Comparison of ENCODE assay signal across 20 cellular contexts in the genomic region with DNA sequence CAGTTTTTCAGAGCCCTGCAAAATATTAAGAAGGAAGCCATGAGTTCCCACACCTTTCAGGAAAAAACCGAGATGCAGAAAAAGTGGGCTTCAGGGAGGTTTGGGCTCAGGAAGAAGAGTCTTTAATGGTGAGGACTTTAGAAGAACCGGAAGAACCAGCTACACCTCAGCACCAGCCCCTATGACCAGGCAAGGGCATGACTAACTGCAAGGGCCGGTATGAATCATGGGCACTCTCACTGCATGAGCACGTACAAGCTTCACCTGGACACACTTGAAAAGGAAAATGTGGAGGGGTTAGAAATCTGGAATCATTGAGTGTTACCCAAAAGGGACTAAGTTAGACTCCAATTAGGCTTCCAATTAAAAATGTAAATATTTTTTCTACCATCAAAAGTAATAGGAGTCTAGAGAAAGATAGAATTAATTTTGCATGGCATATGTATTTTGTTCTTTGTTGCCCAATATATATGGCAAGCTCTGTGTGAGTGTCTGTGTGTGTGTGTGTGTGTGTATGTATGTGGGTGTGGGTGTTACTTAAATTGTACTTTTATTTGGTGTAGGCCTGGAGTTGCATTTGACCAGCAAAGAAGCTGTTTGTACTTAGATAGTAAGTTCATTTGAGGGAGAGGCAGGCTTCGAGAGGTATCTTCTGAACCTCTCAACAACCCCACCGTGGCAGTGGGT.
DNase-seq lines count a peak whose midpoint lies in the region; ATAC-seq, FAIRE-seq and TF ChIP-seq lines count a peak whose summit lies in the region.
"Had no signal": no experiment of that assay in that cellular context is flagged by ENCODE, and none has a peak within 500 bp of the region (broad histone marks: within the 10 kb centered on the region; RNA-seq: fewer than 3 reads in every experiment).

No MANE protein-coding gene starts in this region.

- no peak for TF ChIP-seq RAD21 in HepG2 (CRISPR knock-in tag; IDR thresholded peaks at IDR 0.05)

- H3K79me2 ChIP-seq in HepG2 (ENCODE audit: insufficient read depth, low read length): no peaks in the 10 kb centered on the region

- H3K4me3 ChIP-seq in HepG2 (replicated peaks in 1 of 3; ENCODE audit: insufficient read depth in 1 of 3, low read depth in 2 of 3, low read length in 3 of 3): no peak overlapping the region
- H3K4me3 ChIP-seq in right lobe of liver: no peak overlapping the region
- H3K4me3 ChIP-seq in fibroblast of mammary gland (ENCODE audit: control insufficient read depth, low read depth, low read length): no peak overlapping the region
- H3K4me3 ChIP-seq: ascending aorta, GM23338, neural progenitor cell, thoracic aorta had no signal

- H3K9ac ChIP-seq in HepG2 (ENCODE audit: insufficient read depth, low read depth, low read length): no peak overlapping the region
- H3K9ac ChIP-seq: neural progenitor cell had no signal

- no peak overlapping the region for H2AFZ ChIP-seq in HepG2 (ENCODE audit: low read length)
- H2AFZ ChIP-seq: GM23338, neural progenitor cell had no signal

- DNase-seq in HepG2 (ENCODE audit: low spot score): no peak
- no peak for DNase-seq in right lobe of liver
- DNase-seq in RPMI7951 (ENCODE audit: low read depth): peak; percentile 53
- DNase-seq in fibroblast of mammary gland (ENCODE audit: low read depth): peak; percentile 7
- no peak for DNase-seq in MV-4-11 (lab: John Stamatoyannopoulos, UW)
- DNase-seq: activated CD4-positive, alpha-beta T cell treated with anti-CD3 and anti-CD28 coated beads, Interleukin-2, amount 50 U/mL, for 1 hour; activated naive CD4-positive, alpha-beta T cell; C1 segment of cervical spinal cord; KBM-7; NCI-H2171 treated with DMSO at 0.1 percent for 48 hours; NCI-H748 treated with DMSO at 0.1 percent for 48 hours; stimulated activated CD4-positive, alpha-beta T cell treated with anti-CD3 and anti-CD28 coated beads, Interleukin-12 subunit alpha, Interleukin-12 subunit beta, amount 100 ng/mL, for 4 hours had no signal

- no peak overlapping the region for H3K27ac ChIP-seq in HepG2 (ENCODE audit: extremely low read length, insufficient read depth, low read length)
- H3K27ac ChIP-seq in right lobe of liver: no peak overlapping the region
- H3K27ac ChIP-seq: ascending aorta, neural progenitor cell, thoracic aorta had no signal

- no peak overlapping the region for H3K4me2 ChIP-seq in HepG2 (ENCODE audit: low read depth, low read length)
- H3K4me2 ChIP-seq: GM23338, neural progenitor cell had no signal

- H3K9me3 ChIP-seq in HepG2 (ENCODE audit: low read length): no peaks in the 10 kb centered on the region; the same call in 1 of the 2 replicates
- H3K9me3 ChIP-seq in right lobe of liver: no peaks in the 10 kb centered on the region
- H3K9me3 ChIP-seq: ascending aorta, thoracic aorta had no signal

- TF ChIP-seq POLR2A in HepG2 (IDR thresholded peaks at IDR 0.05; ENCODE audit: insufficient read depth in 1 of 2, low read depth in 2 of 2, low read length in 2 of 2) (no peak), right lobe of liver (IDR thresholded peaks at IDR 0.05) (no peak)

- H3K4me1 ChIP-seq in HepG2 (ENCODE audit: insufficient read depth, low read length) (peaks cover 6% of the 10 kb centered on the region), right lobe of liver (no peaks in the 10 kb centered on the region)
- H3K4me1 ChIP-seq: ascending aorta, neural progenitor cell had no signal

- WGBS in HepG2 (ENCODE audit: low lambda C conversion rate): 2% methylated on average over 6 of the region's 6 CpGs
- WGBS in right lobe of liver (ENCODE audit: insufficient coverage, low coverage, low lambda C conversion rate, missing lambda C conversion rate): 65% methylated on average over 6 of the region's 6 CpGs

- POLR2A ChIA-PET in HepG2 (lab: Yijun Ruan, JAX): no interaction called here

- H3K36me3 ChIP-seq in HepG2 (replicated peaks in 1 of 2; ENCODE audit: control insufficient read depth in 1 of 2, insufficient read depth in 2 of 2, low read length in 2 of 2) (no peaks in the 10 kb centered on the region), right lobe of liver (no peaks in the 10 kb centered on the region)
- H3K36me3 ChIP-seq: ascending aorta, neural progenitor cell, thoracic aorta had no signal

- peak; percentile 45; the same call in 1 of the 3 replicates for ATAC-seq in HepG2
- no peak for ATAC-seq in right lobe of liver
- ATAC-seq in HG03196 (IDR thresholded peaks at IDR 0.05; ENCODE audit: unreplicated experiment): no peak
- ATAC-seq in GM19324 (IDR thresholded peaks at IDR 0.05; ENCODE audit: low FRiP score, unreplicated experiment): no peak
- ATAC-seq in GM18520 (IDR thresholded peaks at IDR 0.05; ENCODE audit: unreplicated experiment): no peak
- ATAC-seq: GM23338, left lobe of liver had no signal

- CTCF ChIA-PET in HepG2 (lab: Yijun Ruan, JAX; ENCODE audit: low intra/inter-chr PET ratio, low total read pairs): no interaction called here

- intact Hi-C loops in HepG2 (cut with micrococcal nuclease; ENCODE audit: unreplicated experiment) (no loop called here), right lobe of liver (cut with DNase I) (no loop called here)

- no peak for FAIRE-seq in HepG2 (lab: Jason Lieb, UNC)

- H4K20me1 ChIP-seq in HepG2 (ENCODE audit: insufficient read depth, low read length): no peaks in the 10 kb centered on the region

- TF ChIP-seq EP300 in HepG2 (IDR thresholded peaks at IDR 0.05; ENCODE audit: low read depth in 2 of 2, low read length in 2 of 2) (no peak), HepG2 (CRISPR knock-in tag; IDR thresholded peaks at IDR 0.05; ENCODE audit: borderline replicate concordance) (no peak)

- in situ Hi-C loops in HepG2 (cut with HindIII; ENCODE audit: extremely low pct_ligation_motif_present, low pct_unique_long_range_greater_than_20kb): no loop called here

- BruUV-seq in HepG2 (replicated peaks; lab: Mats Ljungman, UMichigan): no TSS peak

- H3K27me3 ChIP-seq in HepG2 (ENCODE audit: control insufficient read depth in 1 of 2, insufficient read depth in 2 of 2, low read length in 2 of 2): no peaks in the 10 kb centered on the region
- H3K27me3 ChIP-seq in right lobe of liver: peaks cover 0 to 5% of the 10 kb centered on the region in 2 donors
- H3K27me3 ChIP-seq: ascending aorta, neural progenitor cell had no signal

- TF ChIP-seq CTCF in HepG2 (CRISPR knock-in tag; IDR thresholded peaks at IDR 0.05): no peak
- no peak for TF ChIP-seq CTCF in right lobe of liver (IDR thresholded peaks at IDR 0.05)
- TF ChIP-seq CTCF in fibroblast of mammary gland (conservative IDR thresholded peaks at IDR 0.05; ENCODE audit: control insufficient read depth, insufficient read depth, low read depth, low read length): no peak

TF ChIP-seq in HepG2, 621 proteins besides CTCF, POLR2A, EP300 and RAD21 (continues in another document):
- TF ChIP-seq ZNF20 (CRISPR knock-in tag; IDR thresholded peaks at IDR 0.05) (no peak), SMARCE1 (IDR thresholded peaks at IDR 0.05; ENCODE audit: borderline replicate concordance) (no peak), KLF13 (CRISPR knock-in tag; IDR thresholded peaks at IDR 0.05) (no peak), GATA4 (IDR thresholded peaks at IDR 0.05; ENCODE audit: borderline replicate concordance, low read depth) (no peak)
- TF ChIP-seq, protein P1, sequence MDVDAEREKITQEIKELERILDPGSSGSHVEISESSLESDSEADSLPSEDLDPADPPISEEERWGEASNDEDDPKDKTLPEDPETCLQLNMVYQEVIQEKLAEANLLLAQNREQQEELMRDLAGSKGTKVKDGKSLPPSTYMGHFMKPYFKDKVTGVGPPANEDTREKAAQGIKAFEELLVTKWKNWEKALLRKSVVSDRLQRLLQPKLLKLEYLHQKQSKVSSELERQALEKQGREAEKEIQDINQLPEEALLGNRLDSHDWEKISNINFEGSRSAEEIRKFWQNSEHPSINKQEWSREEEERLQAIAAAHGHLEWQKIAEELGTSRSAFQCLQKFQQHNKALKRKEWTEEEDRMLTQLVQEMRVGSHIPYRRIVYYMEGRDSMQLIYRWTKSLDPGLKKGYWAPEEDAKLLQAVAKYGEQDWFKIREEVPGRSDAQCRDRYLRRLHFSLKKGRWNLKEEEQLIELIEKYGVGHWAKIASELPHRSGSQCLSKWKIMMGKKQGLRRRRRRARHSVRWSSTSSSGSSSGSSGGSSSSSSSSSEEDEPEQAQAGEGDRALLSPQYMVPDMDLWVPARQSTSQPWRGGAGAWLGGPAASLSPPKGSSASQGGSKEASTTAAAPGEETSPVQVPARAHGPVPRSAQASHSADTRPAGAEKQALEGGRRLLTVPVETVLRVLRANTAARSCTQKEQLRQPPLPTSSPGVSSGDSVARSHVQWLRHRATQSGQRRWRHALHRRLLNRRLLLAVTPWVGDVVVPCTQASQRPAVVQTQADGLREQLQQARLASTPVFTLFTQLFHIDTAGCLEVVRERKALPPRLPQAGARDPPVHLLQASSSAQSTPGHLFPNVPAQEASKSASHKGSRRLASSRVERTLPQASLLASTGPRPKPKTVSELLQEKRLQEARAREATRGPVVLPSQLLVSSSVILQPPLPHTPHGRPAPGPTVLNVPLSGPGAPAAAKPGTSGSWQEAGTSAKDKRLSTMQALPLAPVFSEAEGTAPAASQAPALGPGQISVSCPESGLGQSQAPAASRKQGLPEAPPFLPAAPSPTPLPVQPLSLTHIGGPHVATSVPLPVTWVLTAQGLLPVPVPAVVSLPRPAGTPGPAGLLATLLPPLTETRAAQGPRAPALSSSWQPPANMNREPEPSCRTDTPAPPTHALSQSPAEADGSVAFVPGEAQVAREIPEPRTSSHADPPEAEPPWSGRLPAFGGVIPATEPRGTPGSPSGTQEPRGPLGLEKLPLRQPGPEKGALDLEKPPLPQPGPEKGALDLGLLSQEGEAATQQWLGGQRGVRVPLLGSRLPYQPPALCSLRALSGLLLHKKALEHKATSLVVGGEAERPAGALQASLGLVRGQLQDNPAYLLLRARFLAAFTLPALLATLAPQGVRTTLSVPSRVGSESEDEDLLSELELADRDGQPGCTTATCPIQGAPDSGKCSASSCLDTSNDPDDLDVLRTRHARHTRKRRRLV (CRISPR knock-in tag; IDR thresholded peaks at IDR 0.05): no peak
- TF ChIP-seq, protein P2, sequence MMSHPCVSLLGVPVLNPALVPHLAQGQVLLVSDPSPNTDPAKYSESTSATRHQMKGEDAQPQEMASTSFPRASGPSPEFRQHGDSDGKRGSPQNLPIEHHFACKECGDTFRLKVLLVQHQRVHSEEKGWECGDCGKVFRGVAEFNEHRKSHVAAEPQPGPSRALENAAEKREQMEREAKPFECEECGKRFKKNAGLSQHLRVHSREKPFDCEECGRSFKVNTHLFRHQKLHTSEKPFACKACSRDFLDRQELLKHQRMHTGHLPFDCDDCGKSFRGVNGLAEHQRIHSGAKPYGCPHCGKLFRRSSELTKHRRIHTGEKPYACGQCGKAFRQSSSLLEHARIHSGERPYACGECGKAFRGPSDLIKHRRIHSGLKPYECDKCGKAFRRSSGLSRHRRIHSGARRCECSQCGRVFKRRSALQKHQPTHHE (CRISPR knock-in tag; IDR thresholded peaks at IDR 0.05; ENCODE audit: borderline replicate concordance): no peak

Comparison
In these comparisons a context has a peak if more than half of its experiments do, and no peak if none do; other contexts are left out.
1. DNase-seq: peak in RPMI7951 (single experiment) and fibroblast of mammary gland (single experiment); none in HepG2 (single experiment), right lobe of liver (0 of 3) and MV-4-11 (single experiment).